Comparison of ENCODE assay signal across 12 cellular contexts in genomic region chr9:130741831-130742449, GRCh38. TPM values are rescaled to one million over a fixed set of nuclear protein-coding genes. Genes with fewer than 3 reads are reported as not detected.
DNase-seq lines count a peak whose midpoint lies in the region; TF ChIP-seq lines count a peak whose summit lies in the region.
"Had no signal": no experiment of that assay in that cellular context is flagged by ENCODE, and none has a peak within 500 bp of the region (broad histone marks: within the 10 kb centered on the region; RNA-seq: fewer than 3 reads in every experiment).

No MANE protein-coding gene starts in this region.

- H3K27ac ChIP-seq in neuronal stem cell (replicated peaks; ENCODE audit: low read length) = no peak overlapping the region
- H3K27ac ChIP-seq: right lobe of liver had no signal

- TF ChIP-seq CTCF in BJ (IDR thresholded peaks at IDR 0.05; ENCODE audit: insufficient read depth, low read depth, low read length) = no peak

- H3K36me3 ChIP-seq in BJ (ENCODE audit: control insufficient read depth, insufficient read depth, low read length) (no peaks in the 10 kb centered on the region), neuronal stem cell (replicated peaks in 1 of 2; ENCODE audit: control insufficient read depth in 2 of 2, insufficient read depth in 2 of 2, low read length in 2 of 2) (peaks cover 0 to 2% of the 10 kb centered on the region in 2 donors)
- H3K36me3 ChIP-seq: right lobe of liver had no signal

- H4K8ac ChIP-seq in neuronal stem cell (ENCODE audit: low read depth, low read length) = no peak overlapping the region

- DNase-seq in BJ (ENCODE audit: low read depth) = peak; percentile 17
- DNase-seq in HS-27A (ENCODE audit: low read depth) = peak; percentile 77
- DNase-seq in amniotic stem cell (lab: John Stamatoyannopoulos, UW) = peak; percentile 16
- peak; percentile 74 for DNase-seq in iris pigment epithelial cell (ENCODE audit: low read depth)
- no peak for DNase-seq in germinal center (ENCODE audit: low spot score)
- no peak for DNase-seq in retina
- no peak for DNase-seq in neuronal stem cell (ENCODE audit: low spot score)
- no peak for DNase-seq in T-helper 2 cell
- DNase-seq: Calu3, NCI-H1105, NCI-H69, right lobe of liver had no signal

- POLR2A ChIA-PET in BJ (lab: Charles Lee) = no interaction called here

- H3K4ac ChIP-seq in neuronal stem cell (ENCODE audit: low read length) = no peak overlapping the region

- no peak overlapping the region for H2BK5ac ChIP-seq in neuronal stem cell (ENCODE audit: low read length)

- no peak overlapping the region for H2BK12ac ChIP-seq in neuronal stem cell (ENCODE audit: low read length)

- H3K9me3 ChIP-seq in neuronal stem cell (replicated peaks in 1 of 2; ENCODE audit: control insufficient read depth in 2 of 2, insufficient read depth in 1 of 2, low read depth in 1 of 2, low read length in 2 of 2) = peaks cover 2 to 4% of the 10 kb centered on the region in 2 donors
- H3K9me3 ChIP-seq: right lobe of liver had no signal

- H2BK15ac ChIP-seq in neuronal stem cell (ENCODE audit: low read length) = no peak overlapping the region

- no peak overlapping the region for H3K4me2 ChIP-seq in neuronal stem cell (ENCODE audit: insufficient read depth, low read length, poor library complexity, severe bottlenecking)

- H3K23ac ChIP-seq in neuronal stem cell (ENCODE audit: low read depth, low read length, poor library complexity) = no peak overlapping the region

- CTCF ChIA-PET in BJ (lab: Yijun Ruan, JAX) = interaction anchor here (0.9 to 1.3 kb wide), 3 partner anchors 9 to 41 kb away, joined by 3 to 4 read pairs (median 4); no protein-coding TSS in a partner anchor

- no peak overlapping the region for H4K91ac ChIP-seq in neuronal stem cell (ENCODE audit: low read depth, low read length, poor library complexity)

- no peak overlapping the region for H3K14ac ChIP-seq in neuronal stem cell (ENCODE audit: low read length)

- no peaks in the 10 kb centered on the region for H3K79me1 ChIP-seq in neuronal stem cell (ENCODE audit: low read depth, low read length)

- H3K4me1 ChIP-seq in neuronal stem cell (ENCODE audit: control insufficient read depth in 2 of 2, insufficient read depth in 1 of 2, low read depth in 1 of 2, low read length in 2 of 2) = peaks cover 2 to 3% of the 10 kb centered on the region in 2 donors

- H2AK5ac ChIP-seq in neuronal stem cell (ENCODE audit: low read depth, low read length) = no peak overlapping the region

- H2AFZ ChIP-seq in neuronal stem cell (ENCODE audit: low read length) = no peak overlapping the region

- H3K27me3 ChIP-seq in BJ (ENCODE audit: control insufficient read depth, insufficient read depth, low read length) = no peaks in the 10 kb centered on the region
- no peaks in the 10 kb centered on the region for H3K27me3 ChIP-seq in neuronal stem cell (ENCODE audit: control insufficient read depth in 3 of 3, insufficient read depth in 3 of 3, low read depth in 1 of 3, low read length in 3 of 3)
- H3K27me3 ChIP-seq: right lobe of liver had no signal

- no peak overlapping the region for H3K18ac ChIP-seq in neuronal stem cell (ENCODE audit: low read length)

- H2BK120ac ChIP-seq in neuronal stem cell (ENCODE audit: low read depth, low read length) = no peak overlapping the region

- H3K9ac ChIP-seq in neuronal stem cell (ENCODE audit: low read depth, low read length, poor library complexity) = no peak overlapping the region

- no CpG with 5 or more reads among the region's 7 CpGs for WGBS in neuronal stem cell (ENCODE audit: extremely low coverage in 2 of 2, insufficient read length in 2 of 2, insufficient replicate concordance in 1 of 2), 2 donors

- H3K4me3 ChIP-seq in BJ (ENCODE audit: low read depth, low read length) (no peak overlapping the region), neuronal stem cell (ENCODE audit: low read length in 2 of 2) (no peak overlapping the region)
- H3K4me3 ChIP-seq: right lobe of liver had no signal

RNA-seq across cellular contexts. Expression of gene EXOSC2, which starts 48.4 kb away (rescaled TPM):
- 19.8 and 20.3 TPM in 2 replicates for polyA plus RNA-seq in BJ (2011; rRNA removed)
- polyA minus RNA-seq in BJ (2011; rRNA and poly(A)+ RNA removed) = 12.2 and 15.2 TPM in 2 replicates
- polyA plus RNA-seq in neuronal stem cell (2013, experiment 1 of 2) = 29.7 TPM
- polyA plus RNA-seq in neuronal stem cell (2013, experiment 2 of 2) = 28.8 TPM

Comparison
In these comparisons a context has a peak if more than half of its experiments do, and no peak if none do; other contexts are left out.
1. DNase-seq: peak in BJ (single experiment), HS-27A (single experiment), amniotic stem cell (single experiment) and iris pigment epithelial cell (single experiment); none in germinal center (single experiment), retina (single experiment), neuronal stem cell (single experiment) and T-helper 2 cell (0 of 5).